ENCODE assay signal across 8 cellular contexts in genomic region chr1:159924025-159924790, GRCh38. TPM values are rescaled to one million over a fixed set of nuclear protein-coding genes. Genes with fewer than 3 reads are reported as not detected.
DNase-seq lines count a peak whose midpoint lies in the region; ATAC-seq, FAIRE-seq and TF ChIP-seq lines count a peak whose summit lies in the region.

No MANE protein-coding gene starts in this region.

- intact Hi-C loops in HepG2 (cut with micrococcal nuclease; ENCODE audit: unreplicated experiment), result no loop called here

- 41% methylated on average over 8 of the region's 31 CpGs for WGBS in HepG2 (ENCODE audit: low lambda C conversion rate)

- H3K27ac ChIP-seq in coronary artery, result peak overlapping the region; percentile 95 to 100
- H3K27ac ChIP-seq in HepG2 (ENCODE audit: extremely low read length, insufficient read depth, low read length), result peak overlapping the region; percentile 8

- H4K20me1 ChIP-seq in HepG2 (ENCODE audit: insufficient read depth, low read length), result no peaks in the 10 kb centered on the region

- no peak for TF ChIP-seq POLR2A in HepG2 (IDR thresholded peaks at IDR 0.05; ENCODE audit: insufficient read depth in 1 of 2, low read depth in 2 of 2, low read length in 2 of 2)

- no peaks in the 10 kb centered on the region for H3K9me3 ChIP-seq in HepG2 (ENCODE audit: low read length)

- peaks cover 41% of the 10 kb centered on the region for H3K4me1 ChIP-seq in HepG2 (ENCODE audit: insufficient read depth, low read length)

- H3K36me3 ChIP-seq in HepG2 (replicated peaks in 1 of 2; ENCODE audit: control insufficient read depth in 1 of 2, insufficient read depth in 2 of 2, low read length in 2 of 2), result no peaks in the 10 kb centered on the region

- FAIRE-seq in HepG2 (lab: Jason Lieb, UNC), result no peak

- CTCF ChIA-PET in HepG2 (lab: Yijun Ruan, JAX; ENCODE audit: low intra/inter-chr PET ratio, low total read pairs), result no interaction called here

- peak; percentile 9 for ATAC-seq in HepG2
- no peak for ATAC-seq in HG02938 (IDR thresholded peaks at IDR 0.05; ENCODE audit: unreplicated experiment)
- no peak for ATAC-seq in GM18858 (IDR thresholded peaks at IDR 0.05; ENCODE audit: unreplicated experiment)

- H3K4me3 ChIP-seq in LNCaP clone FGC (ENCODE audit: low read depth, low read length), result peak overlapping the region; percentile 95
- peak overlapping the region; percentile 87 for H3K4me3 ChIP-seq in coronary artery
- H3K4me3 ChIP-seq in HepG2 (replicated peaks in 1 of 3; ENCODE audit: insufficient read depth in 1 of 3, low read depth in 2 of 3, low read length in 3 of 3), result peak overlapping the region in 2 of 3 experiments; percentile 51 to 56; a peak in 5 of 6 replicates

- DNase-seq in GM13976 (ENCODE audit: low spot score) (peak; percentile 86), LNCaP clone FGC (ENCODE audit: low read depth) (no peak), coronary artery (ENCODE audit: low spot score) (peak; percentile 95), HepG2 (ENCODE audit: low spot score) (peak; percentile 24)
- DNase-seq in activated CD4-positive, alpha-beta T cell treated with anti-CD3 and anti-CD28 coated beads for 48 hours, result peak; percentile 69
- DNase-seq in stimulated activated CD4-positive, alpha-beta T cell treated with anti-CD3 and anti-CD28 coated beads, Interleukin-4, amount 100 ng/mL, for 48 hours (ENCODE audit: low read depth in 2 of 2), result peak; percentile 37 to 66

- no peak for TF ChIP-seq EP300 in HepG2 (IDR thresholded peaks at IDR 0.05; ENCODE audit: low read depth in 2 of 2, low read length in 2 of 2)
- no peak for TF ChIP-seq EP300 in HepG2 (CRISPR knock-in tag; IDR thresholded peaks at IDR 0.05; ENCODE audit: borderline replicate concordance)

- no peak overlapping the region for H2AFZ ChIP-seq in HepG2 (ENCODE audit: low read length)

- H3K9ac ChIP-seq in HepG2 (ENCODE audit: insufficient read depth, low read depth, low read length), result peak overlapping the region; percentile 66

- BruUV-seq in HepG2 (replicated peaks; lab: Mats Ljungman, UMichigan), result no TSS peak

- H3K4me2 ChIP-seq in HepG2 (ENCODE audit: low read depth, low read length), result peak overlapping the region; percentile 66

- peaks cover 5 to 34% of the 10 kb centered on the region in 2 experiments; a peak in 4 of 5 replicates for H3K27me3 ChIP-seq in HepG2 (ENCODE audit: control insufficient read depth in 1 of 2, insufficient read depth in 2 of 2, low read length in 2 of 2)

- in situ Hi-C loops in GM13976 (cut with MboI; ENCODE audit: low sequenced_read_pairs, unreplicated experiment), result no loop called here
- in situ Hi-C loops in HepG2 (cut with HindIII; ENCODE audit: extremely low pct_ligation_motif_present, low pct_unique_long_range_greater_than_20kb), result no loop called here

- H3K79me2 ChIP-seq in HepG2 (ENCODE audit: insufficient read depth, low read length), result no peaks in the 10 kb centered on the region

- POLR2A ChIA-PET in HepG2 (lab: Yijun Ruan, JAX), result interaction anchor here (1.3 kb wide), 1 partner anchor 10 kb away, joined by 4 read pairs; no protein-coding TSS in a partner anchor

- no peak for TF ChIP-seq RAD21 in HepG2 (CRISPR knock-in tag; IDR thresholded peaks at IDR 0.05)

- TF ChIP-seq CTCF in GM13976 (IDR thresholded peaks at IDR 0.05; ENCODE audit: borderline replicate concordance, control extremely low read depth, extremely low read depth, insufficient read depth, missing control alignments) (no peak), LNCaP clone FGC (IDR thresholded peaks at IDR 0.05; ENCODE audit: control insufficient read depth, extremely low read depth, insufficient read depth) (no peak), coronary artery (IDR thresholded peaks at IDR 0.05) (no peak), HepG2 (CRISPR knock-in tag; IDR thresholded peaks at IDR 0.05) (no peak)

RNA-seq across cellular contexts. Expression of gene TAGLN2, which starts 1.1 kb away (rescaled TPM):
- 6.7 and 9.7 TPM in 2 replicates for total RNA-seq in HepG2 (2016; rRNA removed; fragmentation: Illumina TruSeq; extraction: Trizol)
- total RNA-seq in HepG2 (2016; cell fraction: cytosol; rRNA removed; fragmentation: Illumina TruSeq; extraction: Trizol; ENCODE audit: low read depth), result 1.7 and 2.0 TPM in 2 replicates
- total RNA-seq in HepG2 (2016; cell fraction: insoluble cytoplasmic fraction; rRNA removed; fragmentation: Illumina TruSeq; extraction: Trizol), result 7.1 and 9.8 TPM in 2 replicates
- 3.3 and 3.5 TPM in 2 replicates for total RNA-seq in HepG2 (2016; cell fraction: membrane; rRNA removed; fragmentation: Illumina TruSeq; extraction: Trizol)
- 2.5 and 3.4 TPM in 2 replicates for total RNA-seq in HepG2 (2016; cell fraction: nucleus; rRNA removed; fragmentation: Illumina TruSeq; extraction: Trizol)
- 17.2 and 21.2 TPM in 2 replicates for polyA plus RNA-seq in HepG2 (2011; rRNA removed)
- 18.8 and 19.0 TPM in 2 replicates for polyA plus RNA-seq in HepG2 (2011; cell fraction: cytosol; rRNA removed)
- polyA plus RNA-seq in HepG2 (2011; cell fraction: nucleus; rRNA removed), result 6.8 and 9.1 TPM in 2 replicates
- 5.9 and 19.9 TPM in 2 replicates for polyA plus RNA-seq in HepG2 (2012)
- 3.1 TPM in 2 replicates for polyA plus RNA-seq in HepG2 (2016; cell fraction: cytosol; fragmentation: Illumina TruSeq; extraction: Trizol; ENCODE audit: low read depth)
- polyA plus RNA-seq in HepG2 (2016; cell fraction: insoluble cytoplasmic fraction; fragmentation: Illumina TruSeq; extraction: Trizol; ENCODE audit: low read depth), result 13.2 and 15.2 TPM in 2 replicates
- 3.8 and 3.9 TPM in 2 replicates for polyA plus RNA-seq in HepG2 (2016; cell fraction: membrane; fragmentation: Illumina TruSeq; extraction: Trizol; ENCODE audit: low read depth)
- 6.2 and 8.6 TPM in 2 replicates for polyA plus RNA-seq in HepG2 (2016; cell fraction: nucleus; fragmentation: Illumina TruSeq; extraction: Trizol; ENCODE audit: insufficient read depth, low read depth)
- 16.1 and 272 TPM in 2 replicates for polyA minus RNA-seq in HepG2 (2011; rRNA and poly(A)+ RNA removed; ENCODE audit: low replicate concordance)
- polyA minus RNA-seq in HepG2 (2011; cell fraction: cytosol; rRNA and poly(A)+ RNA removed), result 7.6 and 8.4 TPM in 2 replicates
- 2.6 and 3.4 TPM in 2 replicates for polyA minus RNA-seq in HepG2 (2011; cell fraction: nucleus; rRNA and poly(A)+ RNA removed)

RNA-seq across cellular contexts. Expression of gene IGSF9, which starts 21.2 kb away (rescaled TPM):
- not detected in 2 replicates for total RNA-seq in HepG2 (2016; rRNA removed; fragmentation: Illumina TruSeq; extraction: Trizol)
- total RNA-seq in HepG2 (2016; cell fraction: cytosol; rRNA removed; fragmentation: Illumina TruSeq; extraction: Trizol; ENCODE audit: low read depth), result not detected in 2 replicates
- total RNA-seq in HepG2 (2016; cell fraction: insoluble cytoplasmic fraction; rRNA removed; fragmentation: Illumina TruSeq; extraction: Trizol), result not detected in 2 replicates
- total RNA-seq in HepG2 (2016; cell fraction: membrane; rRNA removed; fragmentation: Illumina TruSeq; extraction: Trizol), result not detected in 2 replicates
- not detected in 2 replicates for total RNA-seq in HepG2 (2016; cell fraction: nucleus; rRNA removed; fragmentation: Illumina TruSeq; extraction: Trizol)
- 0.03 and 0.04 TPM in 2 replicates for polyA plus RNA-seq in HepG2 (2011; rRNA removed)
- not detected in 2 replicates for polyA plus RNA-seq in HepG2 (2011; cell fraction: cytosol; rRNA removed)
- 0.08 TPM in 1 of 2 replicates, not detected in the other for polyA plus RNA-seq in HepG2 (2011; cell fraction: nucleus; rRNA removed)
- not detected in 2 replicates for polyA plus RNA-seq in HepG2 (2012)
- not detected in 2 replicates for polyA plus RNA-seq in HepG2 (2016; cell fraction: cytosol; fragmentation: Illumina TruSeq; extraction: Trizol; ENCODE audit: low read depth)
- polyA plus RNA-seq in HepG2 (2016; cell fraction: insoluble cytoplasmic fraction; fragmentation: Illumina TruSeq; extraction: Trizol; ENCODE audit: low read depth), result not detected in 2 replicates
- polyA plus RNA-seq in HepG2 (2016; cell fraction: membrane; fragmentation: Illumina TruSeq; extraction: Trizol; ENCODE audit: low read depth), result not detected in 2 replicates
- not detected in 2 replicates for polyA plus RNA-seq in HepG2 (2016; cell fraction: nucleus; fragmentation: Illumina TruSeq; extraction: Trizol; ENCODE audit: insufficient read depth, low read depth)
- polyA minus RNA-seq in HepG2 (2011; rRNA and poly(A)+ RNA removed; ENCODE audit: low replicate concordance), result not detected in 2 replicates
- not detected in 2 replicates for polyA minus RNA-seq in HepG2 (2011; cell fraction: cytosol; rRNA and poly(A)+ RNA removed)
- not detected in 2 replicates for polyA minus RNA-seq in HepG2 (2011; cell fraction: nucleus; rRNA and poly(A)+ RNA removed)

RNA-seq across cellular contexts. Expression of gene CFAP45, which starts 24.2 kb away (rescaled TPM):
- total RNA-seq in HepG2 (2016; rRNA removed; fragmentation: Illumina TruSeq; extraction: Trizol), result not detected in 2 replicates
- not detected in 2 replicates for total RNA-seq in HepG2 (2016; cell fraction: cytosol; rRNA removed; fragmentation: Illumina TruSeq; extraction: Trizol; ENCODE audit: low read depth)
- not detected in 2 replicates for total RNA-seq in HepG2 (2016; cell fraction: insoluble cytoplasmic fraction; rRNA removed; fragmentation: Illumina TruSeq; extraction: Trizol)
- not detected in 2 replicates for total RNA-seq in HepG2 (2016; cell fraction: membrane; rRNA removed; fragmentation: Illumina TruSeq; extraction: Trizol)
- not detected in 2 replicates for total RNA-seq in HepG2 (2016; cell fraction: nucleus; rRNA removed; fragmentation: Illumina TruSeq; extraction: Trizol)
- polyA plus RNA-seq in HepG2 (2011; rRNA removed), result not detected in 2 replicates
- polyA plus RNA-seq in HepG2 (2011; cell fraction: cytosol; rRNA removed), result 0.09 TPM in 1 of 2 replicates, not detected in the other
- not detected in 2 replicates for polyA plus RNA-seq in HepG2 (2011; cell fraction: nucleus; rRNA removed)
- polyA plus RNA-seq in HepG2 (2012), result 0.13 TPM in 1 of 2 replicates, not detected in the other
- polyA plus RNA-seq in HepG2 (2016; cell fraction: cytosol; fragmentation: Illumina TruSeq; extraction: Trizol; ENCODE audit: low read depth), result not detected in 2 replicates
- polyA plus RNA-seq in HepG2 (2016; cell fraction: insoluble cytoplasmic fraction; fragmentation: Illumina TruSeq; extraction: Trizol; ENCODE audit: low read depth), result not detected in 2 replicates
- not detected in 2 replicates for polyA plus RNA-seq in HepG2 (2016; cell fraction: membrane; fragmentation: Illumina TruSeq; extraction: Trizol; ENCODE audit: low read depth)
- not detected in 2 replicates for polyA plus RNA-seq in HepG2 (2016; cell fraction: nucleus; fragmentation: Illumina TruSeq; extraction: Trizol; ENCODE audit: insufficient read depth, low read depth)
- not detected in 2 replicates for polyA minus RNA-seq in HepG2 (2011; rRNA and poly(A)+ RNA removed; ENCODE audit: low replicate concordance)
- not detected in 2 replicates for polyA minus RNA-seq in HepG2 (2011; cell fraction: cytosol; rRNA and poly(A)+ RNA removed)
- not detected in 2 replicates for polyA minus RNA-seq in HepG2 (2011; cell fraction: nucleus; rRNA and poly(A)+ RNA removed)

RNA-seq across cellular contexts. Expression of gene SLAMF9, which starts 29.8 kb away (rescaled TPM):
- not detected in 2 replicates for total RNA-seq in HepG2 (2016; rRNA removed; fragmentation: Illumina TruSeq; extraction: Trizol)
- total RNA-seq in HepG2 (2016; cell fraction: cytosol; rRNA removed; fragmentation: Illumina TruSeq; extraction: Trizol; ENCODE audit: low read depth), result not detected in 2 replicates
- total RNA-seq in HepG2 (2016; cell fraction: insoluble cytoplasmic fraction; rRNA removed; fragmentation: Illumina TruSeq; extraction: Trizol), result not detected in 2 replicates
- not detected in 2 replicates for total RNA-seq in HepG2 (2016; cell fraction: membrane; rRNA removed; fragmentation: Illumina TruSeq; extraction: Trizol)
- total RNA-seq in HepG2 (2016; cell fraction: nucleus; rRNA removed; fragmentation: Illumina TruSeq; extraction: Trizol), result not detected in 2 replicates
- polyA plus RNA-seq in HepG2 (2011; rRNA removed), result 0.55 and 0.82 TPM in 2 replicates
- polyA plus RNA-seq in HepG2 (2011; cell fraction: cytosol; rRNA removed), result 0.67 and 1.1 TPM in 2 replicates
- polyA plus RNA-seq in HepG2 (2011; cell fraction: nucleus; rRNA removed), result 0.12 and 0.47 TPM in 2 replicates
- not detected in 2 replicates for polyA plus RNA-seq in HepG2 (2012)
- polyA plus RNA-seq in HepG2 (2016; cell fraction: cytosol; fragmentation: Illumina TruSeq; extraction: Trizol; ENCODE audit: low read depth), result not detected in 2 replicates
- not detected in 2 replicates for polyA plus RNA-seq in HepG2 (2016; cell fraction: insoluble cytoplasmic fraction; fragmentation: Illumina TruSeq; extraction: Trizol; ENCODE audit: low read depth)
- polyA plus RNA-seq in HepG2 (2016; cell fraction: membrane; fragmentation: Illumina TruSeq; extraction: Trizol; ENCODE audit: low read depth), result not detected in 2 replicates
- not detected in 2 replicates for polyA plus RNA-seq in HepG2 (2016; cell fraction: nucleus; fragmentation: Illumina TruSeq; extraction: Trizol; ENCODE audit: insufficient read depth, low read depth)
- not detected in 2 replicates for polyA minus RNA-seq in HepG2 (2011; rRNA and poly(A)+ RNA removed; ENCODE audit: low replicate concordance)
- not detected in 2 replicates for polyA minus RNA-seq in HepG2 (2011; cell fraction: cytosol; rRNA and poly(A)+ RNA removed)
- not detected in 2 replicates for polyA minus RNA-seq in HepG2 (2011; cell fraction: nucleus; rRNA and poly(A)+ RNA removed)
